ENCODE assay signal across 13 cellular contexts in the genomic region with DNA sequence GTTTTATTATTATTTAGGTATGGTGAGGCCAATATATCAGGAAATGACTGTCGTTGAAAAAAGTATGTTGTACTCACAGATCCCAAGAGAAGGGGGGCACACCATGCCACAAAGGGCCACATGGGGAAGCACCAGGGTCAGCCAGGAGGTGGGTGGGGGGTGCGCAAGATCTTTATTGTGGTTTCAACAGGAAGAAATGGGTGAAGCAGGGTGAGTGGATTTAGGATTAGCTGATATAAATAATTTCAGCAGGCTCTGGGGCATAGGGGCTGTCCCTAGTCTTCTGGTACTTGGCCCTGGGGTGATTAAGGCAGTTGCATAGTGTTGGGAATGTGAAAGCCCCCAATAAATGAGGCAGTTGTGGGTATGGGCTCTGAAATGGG. TPM values are rescaled to one million over a fixed set of nuclear protein-coding genes. Genes with fewer than 3 reads are reported as not detected.
DNase-seq lines count a peak whose midpoint lies in the region; ATAC-seq and TF ChIP-seq lines count a peak whose summit lies in the region.
"Had no signal": no experiment of that assay in that cellular context is flagged by ENCODE, and none has a peak within 500 bp of the region (broad histone marks: within the 10 kb centered on the region; RNA-seq: fewer than 3 reads in every experiment).

No MANE protein-coding gene starts in this region.

- no peaks in the 10 kb centered on the region for H3K9me3 Mint-ChIP-seq in activated CD8-positive, alpha-beta T cell treated with anti-CD3 and anti-CD28 coated beads for 36 hours
- H3K9me3 Mint-ChIP-seq: CD4-positive, alpha-beta T cell had no signal

- H3K4me3 Mint-ChIP-seq in activated CD8-positive, alpha-beta T cell treated with anti-CD3 and anti-CD28 coated beads for 36 hours: no peak overlapping the region
- H3K4me3 Mint-ChIP-seq: CD4-positive, alpha-beta T cell had no signal

- peak overlapping the region; percentile 17 to 83 for H3K27ac ChIP-seq in right atrium auricular region
- H3K27ac ChIP-seq in aorta (ENCODE audit: low read depth in 1 of 2, low read length in 2 of 2): no peak overlapping the region
- H3K27ac ChIP-seq: SK-N-MC, spleen had no signal

- WGBS in aorta, 2 donors: 48 to 82% methylated on average over 2 of the region's 2 CpGs

- H3K4me3 ChIP-seq in right atrium auricular region: no peak overlapping the region
- H3K4me3 ChIP-seq in aorta (ENCODE audit: low read length in 2 of 2): no peak overlapping the region
- H3K4me3 ChIP-seq: SK-N-MC, spleen had no signal

- no peaks in the 10 kb centered on the region for H3K36me3 Mint-ChIP-seq in activated CD8-positive, alpha-beta T cell treated with anti-CD3 and anti-CD28 coated beads for 36 hours (ENCODE audit: low read depth)

- H3K27me3 Mint-ChIP-seq in activated CD8-positive, alpha-beta T cell treated with anti-CD3 and anti-CD28 coated beads for 36 hours: peaks cover 1% of the 10 kb centered on the region
- H3K27me3 Mint-ChIP-seq: CD4-positive, alpha-beta T cell had no signal

- CTCF ChIA-PET in activated CD8-positive, alpha-beta T cell treated with anti-CD3 and anti-CD28 coated beads for 36 hours (lab: Charles Lee): interaction anchor here (1.4 to 2.8 kb wide), 3 partner anchors 8 to 71 kb away, joined by 5 to 10 read pairs (median 5); partner anchors contain the start of genes CD274 and PDCD1LG2

- H3K9me3 ChIP-seq in right atrium auricular region (peaks cover 0 to 7% of the 10 kb centered on the region in 2 donors), aorta (ENCODE audit: control insufficient read depth, low read length) (no peaks in the 10 kb centered on the region)
- H3K9me3 ChIP-seq: spleen had no signal

- POLR2A ChIA-PET in activated CD8-positive, alpha-beta T cell treated with anti-CD3 and anti-CD28 coated beads for 36 hours (lab: Charles Lee): interaction anchor here (2.2 kb wide), 1 partner anchor 69 kb away, joined by 6 read pairs; the partner anchor contains the start of gene CD274

- H3K4me1 Mint-ChIP-seq in activated CD8-positive, alpha-beta T cell treated with anti-CD3 and anti-CD28 coated beads for 36 hours (ENCODE audit: low read depth): peaks cover 28% of the 10 kb centered on the region

- H3K4me1 ChIP-seq in right atrium auricular region (peaks cover 0 to 22% of the 10 kb centered on the region in 2 donors), aorta (ENCODE audit: control insufficient read depth in 1 of 2, insufficient read depth in 2 of 2, low read length in 2 of 2) (peaks cover 0 to 3% of the 10 kb centered on the region in 2 donors)

- peak overlapping the region; percentile 36 for H3K27ac Mint-ChIP-seq in activated CD8-positive, alpha-beta T cell treated with anti-CD3 and anti-CD28 coated beads for 36 hours
- H3K27ac Mint-ChIP-seq: CD4-positive, alpha-beta T cell had no signal

- ATAC-seq in Right ventricle myocardium inferior (no peak), HG02642 (IDR thresholded peaks at IDR 0.05; ENCODE audit: poor library complexity, unreplicated experiment) (peak; percentile 24), aorta (ENCODE audit: low FRiP score) (no peak)
- peak; percentile 83 for ATAC-seq in activated CD8-positive, alpha-beta T cell treated with anti-CD3 and anti-CD28 coated beads for 36 hours
- peak; percentile 94 for ATAC-seq in stimulated activated naive CD8-positive, alpha-beta T cell treated with anti-CD3 and anti-CD28 coated beads, Interleukin-15, Interleukin-2, amounts not matched to agents 100 U/mL and 50 U/mL, for 24 hours

- intact Hi-C loops in Right ventricle myocardium inferior (cut with DNase I) (loop anchor here (5.0 kb wide), 1 partner anchor 43 kb away; no protein-coding TSS in a partner anchor), aorta (cut with DNase I) (no loop called here)
- intact Hi-C loops in activated CD8-positive, alpha-beta T cell treated with anti-CD3 and anti-CD28 coated beads for 36 hours (cut with micrococcal nuclease): loop anchor here (5.0 kb wide), 1 partner anchor 62 kb away; no protein-coding TSS in a partner anchor

- no peak for TF ChIP-seq CTCF in right atrium auricular region (IDR thresholded peaks at IDR 0.05)
- no peak for TF ChIP-seq CTCF in activated CD8-positive, alpha-beta T cell treated with anti-CD3 and anti-CD28 coated beads for 36 hours (IDR thresholded peaks at IDR 0.05)

- H3K27me3 ChIP-seq in right atrium auricular region (no peaks in the 10 kb centered on the region), aorta (ENCODE audit: control insufficient read depth in 1 of 2, insufficient read depth in 2 of 2, low read length in 1 of 2) (no peaks in the 10 kb centered on the region)
- H3K27me3 ChIP-seq: spleen had no signal

- H3K36me3 ChIP-seq in right atrium auricular region (no peaks in the 10 kb centered on the region), aorta (ENCODE audit: control insufficient read depth in 1 of 2, insufficient read depth in 2 of 2, low read length in 1 of 2) (peaks cover 0 to 2% of the 10 kb centered on the region in 2 donors)

- no peak for DNase-seq in right atrium auricular region (ENCODE audit: low spot score)
- DNase-seq in Right ventricle myocardium inferior (ENCODE audit: missing footprints): no peak
- DNase-seq in activated CD8-positive, alpha-beta T cell treated with anti-CD3 and anti-CD28 coated beads for 36 hours: peak; percentile 77
- peak; percentile 77 for DNase-seq in stimulated activated naive CD8-positive, alpha-beta T cell treated with anti-CD3 and anti-CD28 coated beads, Interleukin-15, Interleukin-2, amounts not matched to agents 100 U/mL and 50 U/mL, for 24 hours
- DNase-seq in aorta: no peak
- DNase-seq in activated gamma-delta T cell treated with Interleukin-2 at 50 U/mL for 16 hours: no peak
- no peak for DNase-seq in COR-L47 (lab: John Stamatoyannopoulos, UW)
- DNase-seq: CD4-positive, alpha-beta T cell; head of caudate nucleus; NCI-H510A; spleen had no signal

RNA-seq across cellular contexts. Expression of gene PDCD1LG2, which starts 8.6 kb away (rescaled TPM):
- total RNA-seq in right atrium auricular region (1 to 10 TPM; 2.2 to 2.9 TPM), Right ventricle myocardium inferior (3.3 TPM), aorta (1 to 10 TPM; 5.3 to 5.4 TPM)
- total RNA-seq in activated CD8-positive, alpha-beta T cell treated with anti-CD3 and anti-CD28 coated beads for 36 hours: under 1 TPM; 0.13 to 0.14 TPM
- 1 to 10 TPM; 1.6 to 3.8 TPM for polyA plus RNA-seq in aorta

Comparison
In these comparisons a context has a peak if more than half of its experiments do, and no peak if none do; other contexts are left out.
1. DNase-seq: peak in activated CD8-positive, alpha-beta T cell treated with anti-CD3 and anti-CD28 coated beads for 36 hours (single experiment) and stimulated activated naive CD8-positive, alpha-beta T cell treated with anti-CD3 and anti-CD28 coated beads, Interleukin-15, Interleukin-2, amounts not matched to agents 100 U/mL and 50 U/mL, for 24 hours (single experiment); none in right atrium auricular region (single experiment), Right ventricle myocardium inferior (single experiment), aorta (0 of 2), activated gamma-delta T cell treated with Interleukin-2 at 50 U/mL for 16 hours (single experiment) and COR-L47 (single experiment).
2. H3K27ac ChIP-seq: peak in right atrium auricular region (2 of 2); none in aorta (0 of 2).
3. ATAC-seq: peak in HG02642 (single experiment), activated CD8-positive, alpha-beta T cell treated with anti-CD3 and anti-CD28 coated beads for 36 hours (single experiment) and stimulated activated naive CD8-positive, alpha-beta T cell treated with anti-CD3 and anti-CD28 coated beads, Interleukin-15, Interleukin-2, amounts not matched to agents 100 U/mL and 50 U/mL, for 24 hours (single experiment); none in Right ventricle myocardium inferior (single experiment) and aorta (single experiment).
4. intact Hi-C loops: an anchor here in Right ventricle myocardium inferior (5.0 kb wide) and activated CD8-positive, alpha-beta T cell treated with anti-CD3 and anti-CD28 coated beads for 36 hours (5.0 kb wide); none called in aorta.